In genomic region chr13:95226932-95227718, GRCh38 we compare ENCODE assay signal across 9 cellular contexts.
DNase-seq lines count a peak whose midpoint lies in the region; ATAC-seq and TF ChIP-seq lines count a peak whose summit lies in the region.
"Had no signal": no experiment of that assay in that cellular context is flagged by ENCODE, and none has a peak within 500 bp of the region (broad histone marks: within the 10 kb centered on the region; RNA-seq: fewer than 3 reads in every experiment).

No MANE protein-coding gene starts in this region.

- H3K9me3 ChIP-seq in mucosa of descending colon = no peaks in the 10 kb centered on the region
- H3K9me3 ChIP-seq in CD4-positive, alpha-beta T cell (ENCODE audit: control insufficient read depth, low read length) = no peaks in the 10 kb centered on the region

- H3K4me3 Mint-ChIP-seq in CD4-positive, alpha-beta T cell = no peak overlapping the region
- no peak overlapping the region for H3K4me3 Mint-ChIP-seq in type B pancreatic cell

- H3K27ac Mint-ChIP-seq in CD4-positive, alpha-beta T cell = no peak overlapping the region
- no peak overlapping the region for H3K27ac Mint-ChIP-seq in type B pancreatic cell

- CTCF ChIA-PET in CD4-positive, alpha-beta T cell (lab: Charles Lee) = no interaction called here

- TF ChIP-seq POLR2A in lower leg skin (IDR thresholded peaks at IDR 0.05) = no peak

- intact Hi-C loops in mucosa of descending colon (cut with DNase I, micrococcal nuclease) (no loop called here), lower leg skin (cut with DNase I; ENCODE audit: low total_unique reads) (no loop called here)
- intact Hi-C loops in CD4-positive, alpha-beta T cell (cut with DNase I, micrococcal nuclease) = no loop called here

- H3K4me3 ChIP-seq in mucosa of descending colon (no peak overlapping the region), lower leg skin (ENCODE audit: low read depth, poor library complexity, severe bottlenecking) (no peak overlapping the region)

- DNase-seq in NCI-H82 treated with DMSO at 0.1 percent for 48 hours (lab: John Stamatoyannopoulos, UW; ENCODE audit: unreplicated experiment) = peak; percentile 86
- DNase-seq in mucosa of descending colon = no peak
- no peak for DNase-seq in lower leg skin (ENCODE audit: low spot score in 2 of 2)
- DNase-seq in stimulated activated CD4-positive, alpha-beta T cell treated with anti-CD3 and anti-CD28 coated beads, Interleukin-15, amount 100 ng/mL, for 24 hours = no peak
- DNase-seq in CD4-positive, alpha-beta T cell = no peak
- no peak for DNase-seq in type B pancreatic cell (ENCODE audit: extremely low spot score, unreplicated experiment)

- WGBS in lower leg skin, 2 donors = 62 to 74% methylated on average over 4 of the region's 4 CpGs

- peaks cover 3% of the 10 kb centered on the region for H3K4me1 ChIP-seq in mucosa of descending colon (ENCODE audit: low read depth)

- H3K36me3 ChIP-seq in mucosa of descending colon (ENCODE audit: low read depth) = no peaks in the 10 kb centered on the region

- no peaks in the 10 kb centered on the region for H3K9me3 Mint-ChIP-seq in CD4-positive, alpha-beta T cell
- H3K9me3 Mint-ChIP-seq in type B pancreatic cell = no peaks in the 10 kb centered on the region

- peaks cover 7% of the 10 kb centered on the region for H3K36me3 Mint-ChIP-seq in CD4-positive, alpha-beta T cell (ENCODE audit: low read depth)
- no peaks in the 10 kb centered on the region for H3K36me3 Mint-ChIP-seq in type B pancreatic cell

- TF ChIP-seq CTCF in mucosa of descending colon (IDR thresholded peaks at IDR 0.05) (no peak), lower leg skin (IDR thresholded peaks at IDR 0.05) (no peak), type B pancreatic cell (conservative IDR thresholded peaks at IDR 0.05) (no peak)
- TF ChIP-seq CTCF in CD4-positive, alpha-beta T cell (IDR thresholded peaks at IDR 0.05) = no peak

- peaks cover 11% of the 10 kb centered on the region for H3K4me1 Mint-ChIP-seq in CD4-positive, alpha-beta T cell (ENCODE audit: low read depth)
- H3K4me1 Mint-ChIP-seq in type B pancreatic cell (ENCODE audit: unreplicated experiment) = peaks cover 11% of the 10 kb centered on the region

- H3K27ac ChIP-seq in CD4-positive, alpha-beta T cell (ENCODE audit: low read depth, low read length) = no peak overlapping the region

- H3K27me3 ChIP-seq in CD4-positive, alpha-beta T cell (ENCODE audit: control insufficient read depth, insufficient read depth, low read length) = no peaks in the 10 kb centered on the region

- peak; percentile 89 for ATAC-seq in GM18858 (IDR thresholded peaks at IDR 0.05; ENCODE audit: unreplicated experiment)
- peak; percentile 85 for ATAC-seq in HG02759 (IDR thresholded peaks at IDR 0.05; ENCODE audit: unreplicated experiment)
- ATAC-seq in mucosa of descending colon = peak; percentile 60
- ATAC-seq in CD4-positive, alpha-beta T cell (ENCODE audit: poor library complexity) = no peak
- ATAC-seq: HCT116 had no signal

- POLR2A ChIA-PET in CD4-positive, alpha-beta T cell (lab: Charles Lee) = no interaction called here

- H3K27me3 Mint-ChIP-seq in CD4-positive, alpha-beta T cell = no peaks in the 10 kb centered on the region
- no peaks in the 10 kb centered on the region for H3K27me3 Mint-ChIP-seq in type B pancreatic cell
